Comparison of ENCODE assay signal across 10 cellular contexts in genomic region chr1:84853743-84854721, GRCh38.
A peak's percentile ranks its signal among the peaks of the same experiment; 100 is the strongest.
DNase-seq lines count a peak whose midpoint lies in the region; ATAC-seq and TF ChIP-seq lines count a peak whose summit lies in the region.
"Had no signal": no experiment of that assay in that cellular context is flagged by ENCODE, and none has a peak within 500 bp of the region (broad histone marks: within the 10 kb centered on the region; RNA-seq: fewer than 3 reads in every experiment).

No MANE protein-coding gene starts in this region.

- H3K27me3 ChIP-seq in effector memory CD4-positive, alpha-beta T cell (replicated peaks; ENCODE audit: control insufficient read depth, insufficient read depth, low read length, poor library complexity, severe bottlenecking): no peaks in the 10 kb centered on the region
- H3K27me3 ChIP-seq: neutrophil had no signal

- peak overlapping the region; percentile 45 for H3K27ac ChIP-seq in effector memory CD4-positive, alpha-beta T cell (ENCODE audit: insufficient read depth, low read length, poor library complexity, severe bottlenecking)
- H3K27ac ChIP-seq: KMS-11, neutrophil had no signal

- peak; percentile 89 for DNase-seq in CD1c-positive myeloid dendritic cell (ENCODE audit: extremely low spot score)
- DNase-seq in effector memory CD4-positive, alpha-beta T cell: peak; percentile 8 to 23 (median 22)
- peak; percentile 40 for DNase-seq in stimulated activated CD4-positive, alpha-beta T cell treated with anti-CD3 and anti-CD28 coated beads, Interleukin-1b, Interleukin-23, amount 100 ng/mL, for 48 hours
- DNase-seq in HuH-7.5 (ENCODE audit: low spot score): no peak
- no peak for DNase-seq in erythroblast (lab: John Stamatoyannopoulos, UW)

- no peak for TF ChIP-seq POLR2A in erythroblast (IDR thresholded peaks at IDR 0.05; ENCODE audit: low read length)

- H3K9me3 ChIP-seq in effector memory CD4-positive, alpha-beta T cell (ENCODE audit: control insufficient read depth, low read length): no peaks in the 10 kb centered on the region
- H3K9me3 ChIP-seq: neutrophil had no signal

- no peaks in the 10 kb centered on the region for H3K36me3 ChIP-seq in effector memory CD4-positive, alpha-beta T cell (ENCODE audit: control insufficient read depth, insufficient read depth, low read length)
- H3K36me3 ChIP-seq: neutrophil had no signal

- ATAC-seq in GM19043 (IDR thresholded peaks at IDR 0.05; ENCODE audit: low read depth, unreplicated experiment): peak; percentile 96
- ATAC-seq in HG03135 (IDR thresholded peaks at IDR 0.05; ENCODE audit: unreplicated experiment): peak; percentile 97
- peak; percentile 57 for ATAC-seq in SK-N-SH treated with all-trans-retinoic acid at 6 μM for 48 hours

- H3K4me1 ChIP-seq in effector memory CD4-positive, alpha-beta T cell (ENCODE audit: control insufficient read depth, insufficient read depth, low read length, poor library complexity, severe bottlenecking): peaks cover 18% of the 10 kb centered on the region

- H3K4me3 ChIP-seq in effector memory CD4-positive, alpha-beta T cell (ENCODE audit: insufficient read depth, low read depth, low read length, poor library complexity, severe bottlenecking): no peak overlapping the region

TF ChIP-seq in SK-N-SH treated with all-trans-retinoic acid at 6 μM for 48 hours, 23 proteins besides CTCF, POLR2A, EP300 and RAD21:
- TF ChIP-seq BACH2 (CRISPR knock-in tag; IDR thresholded peaks at IDR 0.05; ENCODE audit: borderline replicate concordance) (no peak), CSDC2 (CRISPR knock-in tag; IDR thresholded peaks at IDR 0.05) (no peak), ZC3H10 (CRISPR knock-in tag; IDR thresholded peaks at IDR 0.05) (no peak), CSRNP3 (CRISPR knock-in tag; IDR thresholded peaks at IDR 0.05) (no peak)
TF ChIP-seq in SK-N-SH treated with all-trans-retinoic acid at 6 μM for 48 hours: peak in this region for 0.

Comparison
In these comparisons a context has a peak if more than half of its experiments do, and no peak if none do; other contexts are left out.
1. DNase-seq: peak in CD1c-positive myeloid dendritic cell (single experiment), effector memory CD4-positive, alpha-beta T cell (3 of 3) and stimulated activated CD4-positive, alpha-beta T cell treated with anti-CD3 and anti-CD28 coated beads, Interleukin-1b, Interleukin-23, amount 100 ng/mL, for 48 hours (single experiment); none in HuH-7.5 (single experiment) and erythroblast (0 of 2).
2. Peak in every context shown above with its lines, with median percentiles within 50 percentile points of each other: ATAC-seq.